ENCODE assay signal across 8 cellular contexts in genomic region chr6:11232968-11233626, GRCh38.
DNase-seq lines count a peak whose midpoint lies in the region; ATAC-seq lines count a peak whose summit lies in the region.

No MANE protein-coding gene starts in this region.

- H3K27me3 ChIP-seq in HAP-1 (ENCODE audit: low read depth) (no peaks in the 10 kb centered on the region), muscle layer of duodenum (ENCODE audit: low read depth, low read length) (no peaks in the 10 kb centered on the region)
- no peaks in the 10 kb centered on the region for H3K27me3 ChIP-seq in effector memory CD4-positive, alpha-beta T cell (replicated peaks; ENCODE audit: control insufficient read depth, insufficient read depth, low read length, poor library complexity, severe bottlenecking)

- no peaks in the 10 kb centered on the region for H3K9me3 ChIP-seq in HAP-1
- H3K9me3 ChIP-seq in effector memory CD4-positive, alpha-beta T cell (ENCODE audit: control insufficient read depth, low read length), result no peaks in the 10 kb centered on the region
- H3K9me3 ChIP-seq in muscle layer of duodenum (ENCODE audit: control insufficient read depth in 1 of 2, low read length in 2 of 2), result no peaks in the 10 kb centered on the region

- ATAC-seq in GM19467 (IDR thresholded peaks at IDR 0.05; ENCODE audit: unreplicated experiment) (no peak), HG02610 (IDR thresholded peaks at IDR 0.05; ENCODE audit: unreplicated experiment) (no peak)

- DNase-seq in EL, result peak; percentile 34
- DNase-seq in HAP-1 (ENCODE audit: low spot score in 2 of 2), result peak; percentile 66 to 85
- DNase-seq in OCI-M1 (lab: John Stamatoyannopoulos, UW), result peak; percentile 76
- no peak for DNase-seq in effector memory CD4-positive, alpha-beta T cell
- DNase-seq in GOT3 (lab: John Stamatoyannopoulos, UW), result no peak

- H3K36me3 ChIP-seq in HAP-1 (replicated peaks) (peaks cover 5% of the 10 kb centered on the region; the same call in 1 of the 2 replicates), muscle layer of duodenum (ENCODE audit: control insufficient read depth in 1 of 2, insufficient read depth in 2 of 2, low read length in 2 of 2) (peaks cover 0 to 7% of the 10 kb centered on the region in 2 donors)
- no peaks in the 10 kb centered on the region for H3K36me3 ChIP-seq in effector memory CD4-positive, alpha-beta T cell (ENCODE audit: control insufficient read depth, insufficient read depth, low read length)

- peak overlapping the region; percentile 79 for H3K27ac ChIP-seq in effector memory CD4-positive, alpha-beta T cell (ENCODE audit: insufficient read depth, low read length, poor library complexity, severe bottlenecking)
- H3K27ac ChIP-seq in muscle layer of duodenum (ENCODE audit: low read length), result peak overlapping the region; percentile 90

- H3K4me1 ChIP-seq in HAP-1 (peaks cover 25% of the 10 kb centered on the region), muscle layer of duodenum (ENCODE audit: control insufficient read depth in 1 of 2, insufficient read depth in 2 of 2, low read length in 2 of 2) (peaks cover 9 to 11% of the 10 kb centered on the region in 2 donors)
- peaks cover 22% of the 10 kb centered on the region for H3K4me1 ChIP-seq in effector memory CD4-positive, alpha-beta T cell (ENCODE audit: control insufficient read depth, insufficient read depth, low read length, poor library complexity, severe bottlenecking)

- in situ Hi-C loops in HAP-1 (cut with MboI; ENCODE audit: low sequenced_read_pairs), result loop anchor here (10.0 kb wide), 1 partner anchor 262 kb away; no protein-coding TSS in a partner anchor

- H3K4me3 ChIP-seq in HAP-1 (peak overlapping the region; percentile 74), muscle layer of duodenum (ENCODE audit: low read depth in 1 of 2, low read length in 2 of 2) (peak overlapping the region; percentile 66 to 86)
- H3K4me3 ChIP-seq in effector memory CD4-positive, alpha-beta T cell (ENCODE audit: insufficient read depth, low read depth, low read length, poor library complexity, severe bottlenecking), result peak overlapping the region; percentile 65

Comparison
In these comparisons a context has a peak if more than half of its experiments do, and no peak if none do; other contexts are left out.
1. DNase-seq: peak in EL (single experiment), HAP-1 (2 of 2) and OCI-M1 (single experiment); none in effector memory CD4-positive, alpha-beta T cell (0 of 3) and GOT3 (single experiment).
2. Peak in every context shown above with its lines, with median percentiles within 50 percentile points of each other: H3K4me3 ChIP-seq.